Comparison of ENCODE assay signal across 1 cellular context in the genomic region with DNA sequence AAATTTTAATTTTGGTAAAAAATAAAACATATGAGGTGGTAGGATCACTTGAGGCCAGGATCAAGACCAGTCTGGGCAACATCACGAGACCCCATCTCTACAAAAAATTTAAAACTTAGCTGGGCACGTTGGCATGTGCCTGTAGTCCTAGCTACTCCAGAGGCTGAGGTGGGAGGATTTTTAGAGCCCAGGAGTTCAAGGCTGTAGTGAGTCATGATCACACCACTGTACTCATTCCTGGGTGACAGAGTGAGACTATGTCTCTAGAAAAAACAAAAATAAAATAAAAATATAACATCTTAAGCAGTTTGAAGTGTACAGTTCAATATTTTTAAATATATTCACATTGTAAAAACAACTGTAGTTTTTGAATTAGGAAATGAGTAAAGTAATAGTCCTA.
TF ChIP-seq lines count a peak whose summit lies in the region.

No MANE protein-coding gene starts in this region.

TF ChIP-seq in HepG2, 621 proteins besides CTCF, POLR2A, EP300 and RAD21:
- no peak for TF ChIP-seq CHCHD3 (CRISPR knock-in tag; IDR thresholded peaks at IDR 0.05)
- TF ChIP-seq FOSL2 (CRISPR knock-in tag; IDR thresholded peaks at IDR 0.05) = peak; percentile 37; the same call in 1 of the 2 replicates
